Comparison of ENCODE assay signal across 13 cellular contexts in genomic region chr7:120334475-120334874, GRCh38.
DNase-seq lines count a peak whose midpoint lies in the region; ATAC-seq and TF ChIP-seq lines count a peak whose summit lies in the region.
"Had no signal": no experiment of that assay in that cellular context is flagged by ENCODE, and none has a peak within 500 bp of the region (broad histone marks: within the 10 kb centered on the region; RNA-seq: fewer than 3 reads in every experiment).

No MANE protein-coding gene starts in this region.

- no peaks in the 10 kb centered on the region for H3K4me1 Mint-ChIP-seq in Calu3 (ENCODE audit: low read depth, unreplicated experiment)

- intact Hi-C loops in Calu3 (cut with micrococcal nuclease; ENCODE audit: unreplicated experiment) (no loop called here), sigmoid colon (cut with DNase I) (no loop called here)

- no peaks in the 10 kb centered on the region for H3K27me3 ChIP-seq in sigmoid colon
- H3K27me3 ChIP-seq: MG63, uterus had no signal

- peak; percentile 96 for ATAC-seq in GM18508 (IDR thresholded peaks at IDR 0.05; ENCODE audit: insufficient read depth, unreplicated experiment)
- ATAC-seq in GM19467 (IDR thresholded peaks at IDR 0.05; ENCODE audit: unreplicated experiment): peak; percentile 98
- ATAC-seq in HG02798 (IDR thresholded peaks at IDR 0.05; ENCODE audit: poor library complexity, unreplicated experiment): peak; percentile 96
- peak; percentile 99 for ATAC-seq in HG03378 (IDR thresholded peaks at IDR 0.05; ENCODE audit: unreplicated experiment)
- ATAC-seq: psoas muscle had no signal

- H3K36me3 ChIP-seq in sigmoid colon: no peaks in the 10 kb centered on the region
- H3K36me3 ChIP-seq: MG63, uterus had no signal

- no peak overlapping the region for H3K27ac Mint-ChIP-seq in Calu3 (ENCODE audit: unreplicated experiment)

- no peaks in the 10 kb centered on the region for H3K9me3 ChIP-seq in sigmoid colon
- H3K9me3 ChIP-seq: MG63, psoas muscle, uterus had no signal

- no peak for DNase-seq in Calu3
- no peak for DNase-seq in activated CD8-positive, alpha-beta memory T cell treated with anti-CD3 and anti-CD28 coated beads for 24 hours
- no peak for DNase-seq in sigmoid colon
- DNase-seq in NK-92 treated with Interleukin-12 subunit alpha and Interleukin-12 subunit beta, amount 100 ng/mL, for 24 hours (lab: John Stamatoyannopoulos, UW): no peak
- DNase-seq: activated CD4-positive, alpha-beta T cell treated with anti-CD3 and anti-CD28 coated beads for 1 hour; MG63; NCI-H2171 treated with DMSO at 0.1 percent for 48 hours; psoas muscle; uterus had no signal

- TF ChIP-seq EP300 in sigmoid colon (IDR thresholded peaks at IDR 0.05): no peak

- WGBS in sigmoid colon, 2 donors: 43 to 68% methylated on average over 1 of the region's 1 CpG

- TF ChIP-seq POLR2A in sigmoid colon (IDR thresholded peaks at IDR 0.05): no peak

- CTCF ChIA-PET in Calu3 (lab: Charles Lee): no interaction called here

- H3K36me3 Mint-ChIP-seq in Calu3 (ENCODE audit: insufficient read depth, unreplicated experiment): no peaks in the 10 kb centered on the region

- H3K27me3 Mint-ChIP-seq in Calu3 (ENCODE audit: unreplicated experiment): no peaks in the 10 kb centered on the region

- no TSS peak for BruUV-seq in Calu3 (replicated peaks; lab: Mats Ljungman, UMichigan)

- TF ChIP-seq CTCF in Calu3 (IDR thresholded peaks at IDR 0.05; ENCODE audit: unreplicated experiment) (no peak), sigmoid colon (IDR thresholded peaks at IDR 0.05) (no peak)

- no peaks in the 10 kb centered on the region for H3K9me3 Mint-ChIP-seq in Calu3 (ENCODE audit: low read depth, unreplicated experiment)

- H3K4me3 Mint-ChIP-seq in Calu3 (ENCODE audit: low read depth, unreplicated experiment): no peak overlapping the region

- H3K27ac ChIP-seq in sigmoid colon: no peak overlapping the region
- H3K27ac ChIP-seq: psoas muscle, uterus had no signal

- H3K4me1 ChIP-seq in sigmoid colon: no peaks in the 10 kb centered on the region
- H3K4me1 ChIP-seq: psoas muscle, uterus had no signal

- no peak overlapping the region for H3K4me3 ChIP-seq in sigmoid colon
- H3K4me3 ChIP-seq: MG63, psoas muscle, uterus had no signal
